19 cellular contexts compared by ENCODE assay signal in the genomic region with DNA sequence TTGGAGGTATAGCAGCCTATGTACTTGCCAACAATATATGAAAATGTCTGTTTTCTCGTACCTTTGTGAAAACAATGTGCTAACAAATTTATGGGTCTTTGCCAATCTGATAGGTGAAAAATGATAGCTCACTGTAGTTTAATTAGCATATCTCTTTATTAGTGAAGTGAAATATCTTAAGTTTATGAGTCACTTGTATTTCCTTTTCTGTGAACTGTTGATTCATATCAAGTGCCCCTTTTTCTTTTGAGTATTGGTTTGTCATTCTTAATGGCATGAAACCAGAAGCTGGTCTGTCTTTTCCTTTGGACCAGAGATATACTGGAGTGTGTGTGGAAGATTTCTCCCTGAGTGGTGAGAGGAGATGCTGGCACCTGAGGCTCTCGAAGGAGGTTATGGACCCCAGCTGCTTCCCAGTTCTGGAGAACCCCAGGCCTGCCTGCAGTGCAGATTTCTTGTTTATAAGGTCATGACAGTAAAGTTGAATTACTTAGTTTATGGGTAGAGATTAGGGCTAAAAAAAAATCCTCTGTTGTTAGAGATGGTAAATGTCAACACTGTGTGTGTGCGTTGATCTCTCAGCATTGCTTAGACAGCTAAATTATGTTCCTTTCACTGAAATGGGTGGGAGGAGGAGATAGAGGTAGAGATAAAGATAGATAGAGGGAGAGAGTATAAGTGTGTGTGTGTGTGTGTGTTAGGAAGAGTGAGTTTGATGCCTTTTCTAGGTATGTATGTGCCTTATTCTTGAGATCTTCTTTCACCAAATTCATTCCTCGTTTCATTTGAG.
"Had no signal": no experiment of that assay in that cellular context is flagged by ENCODE, and none has a peak within 500 bp of the region (broad histone marks: within the 10 kb centered on the region; RNA-seq: fewer than 3 reads in every experiment).

No MANE protein-coding gene starts in this region.

- H3K27me3 ChIP-seq: upper lobe of left lung had no signal

- H3K4me3 Mint-ChIP-seq: endodermal cell, nephron progenitor cell had no signal

- FAIRE-seq: frontal cortex had no signal

- H3K27ac ChIP-seq: skin epidermis, thoracic aorta, upper lobe of left lung had no signal

- H3K9me3 ChIP-seq: thoracic aorta, upper lobe of left lung had no signal

- H3K36me3 Mint-ChIP-seq: activated naive CD4-positive, alpha-beta T cell treated with anti-CD3 and anti-CD28 coated beads, Interleukin-2, amount 50 U/mL, for 72 hours had no signal

- H3K9me3 Mint-ChIP-seq: activated naive CD4-positive, alpha-beta T cell treated with anti-CD3 and anti-CD28 coated beads, Interleukin-2, amount 50 U/mL, for 72 hours; nephron progenitor cell had no signal

- ATAC-seq: right cardiac atrium had no signal

- H3K4me3 ChIP-seq: skin epidermis, thoracic aorta, upper lobe of left lung had no signal

- H3K27ac Mint-ChIP-seq: activated naive CD4-positive, alpha-beta T cell treated with anti-CD3 and anti-CD28 coated beads, Interleukin-2, amount 50 U/mL, for 72 hours; endodermal cell; nephron progenitor cell; progenitor cell of endocrine pancreas had no signal

- H3K36me3 ChIP-seq: thoracic aorta, upper lobe of left lung had no signal

- DNase-seq: activated CD4-positive, CD25-positive, alpha-beta regulatory T cell treated with anti-CD3 and anti-CD28 coated beads, Interleukin-2, amount 50 U/mL, for 72 hours; activated CD8-positive, alpha-beta memory T cell treated with anti-CD3 and anti-CD28 coated beads for 24 hours; activated CD8-positive, alpha-beta memory T cell treated with anti-CD3 and anti-CD28 coated beads, Interleukin-2, amount 50 U/mL, for 48 hours; activated effector memory CD4-positive, alpha-beta T cell treated with anti-CD3 and anti-CD28 coated beads, Interleukin-2, amount 50 U/mL, for 16 hours; activated T-cell treated with anti-CD3 and anti-CD28 coated beads, Interleukin-2, amount 50 U/mL, for 48 hours; amniotic stem cell; endodermal cell; mesenchymal stem cell; nephron progenitor cell; occipital lobe; right cardiac atrium; T-helper 1 cell; T-helper 9 cell; upper lobe of left lung had no signal
